Comparison of ENCODE assay signal across 15 cellular contexts in the genomic region with DNA sequence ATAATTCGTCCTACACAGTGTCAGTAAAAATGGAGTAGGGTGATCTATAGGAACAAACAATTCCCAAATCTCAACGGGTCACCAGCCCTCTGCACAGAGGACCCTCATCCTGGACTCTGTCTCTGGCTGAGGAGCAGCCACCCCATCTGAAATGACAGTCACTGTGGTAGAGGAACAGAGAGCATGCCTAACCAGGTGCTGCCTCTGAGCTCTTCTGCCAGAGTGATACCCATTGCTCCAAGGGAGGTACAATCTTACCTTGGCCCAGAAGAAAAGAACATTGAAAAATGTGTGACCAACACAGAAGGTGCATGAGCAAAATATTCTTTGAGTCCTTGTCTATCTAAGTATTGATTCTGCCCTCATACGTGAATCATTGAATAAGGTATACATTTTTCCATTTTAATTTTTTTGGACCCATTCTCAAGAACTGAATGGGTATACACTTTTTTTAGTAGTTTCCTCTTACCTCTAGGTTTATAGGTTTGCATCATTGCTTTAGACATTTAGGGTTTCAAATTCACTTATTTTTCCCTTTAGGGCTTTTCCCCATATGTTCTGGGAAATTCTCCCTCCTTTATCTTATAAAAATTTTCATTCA. TPM values are rescaled to one million over a fixed set of nuclear protein-coding genes. Genes with fewer than 3 reads are reported as not detected.
DNase-seq lines count a peak whose midpoint lies in the region; ATAC-seq lines count a peak whose summit lies in the region.
"Had no signal": no experiment of that assay in that cellular context is flagged by ENCODE, and none has a peak within 500 bp of the region (broad histone marks: within the 10 kb centered on the region; RNA-seq: fewer than 3 reads in every experiment).

No MANE protein-coding gene starts in this region.

- peak overlapping the region; percentile 62 to 66 for H3K4me3 Mint-ChIP-seq in activated T-cell treated with anti-CD3 and anti-CD28 coated beads, Interleukin-2, amount 50 U/mL, for 72 hours

- peak; percentile 67 to 72 for ATAC-seq in activated T-cell treated with anti-CD3 and anti-CD28 coated beads, Interleukin-2, amount 50 U/mL, for 72 hours (replicated peaks in 1 of 2)
- peak; percentile 60 for ATAC-seq in GM21619 (IDR thresholded peaks at IDR 0.05; ENCODE audit: unreplicated experiment)
- ATAC-seq in HG03571 (IDR thresholded peaks at IDR 0.05; ENCODE audit: unreplicated experiment): peak; percentile 51
- peak; percentile 57 for ATAC-seq in stimulated activated naive CD8-positive, alpha-beta T cell treated with anti-CD3 and anti-CD28 coated beads, Interleukin-15, Interleukin-2, amounts not matched to agents 100 U/mL and 50 U/mL, for 24 hours
- ATAC-seq: heart right ventricle had no signal

- H3K9me3 Mint-ChIP-seq in activated T-cell treated with anti-CD3 and anti-CD28 coated beads, Interleukin-2, amount 50 U/mL, for 72 hours: peaks cover 7% of the 10 kb centered on the region in 2 donors

- no peak for DNase-seq in activated T-cell treated with anti-CD3 and anti-CD28 coated beads, Interleukin-2, amount 50 U/mL, for 72 hours
- DNase-seq in activated T-cell treated with anti-CD3 and anti-CD28 coated beads, Interleukin-2, amount 50 U/mL, for 1 hour: no peak
- no peak for DNase-seq in stimulated activated naive CD8-positive, alpha-beta T cell treated with anti-CD3 and anti-CD28 coated beads, Interleukin-15, Interleukin-2, amounts not matched to agents 100 U/mL and 50 U/mL, for 24 hours
- DNase-seq in kidney tubule cell (ENCODE audit: low spot score) (no peak), NCI-H2196 treated with DMSO at 0.1 percent for 48 hours (lab: John Stamatoyannopoulos, UW; ENCODE audit: unreplicated experiment) (no peak), NCI-H345 treated with DMSO at 0.1 percent for 48 hours (lab: John Stamatoyannopoulos, UW; ENCODE audit: unreplicated experiment) (no peak)
- DNase-seq: central memory CD4-positive, alpha-beta T cell; heart right ventricle; HFFc6; NCI-H524; occipital lobe; upper lobe of left lung had no signal

- H3K4me1 Mint-ChIP-seq in activated T-cell treated with anti-CD3 and anti-CD28 coated beads, Interleukin-2, amount 50 U/mL, for 72 hours (ENCODE audit: low read depth): peaks cover 67% of the 10 kb centered on the region

- peak overlapping the region; percentile 95 for H3K27ac Mint-ChIP-seq in activated T-cell treated with anti-CD3 and anti-CD28 coated beads, Interleukin-2, amount 50 U/mL, for 72 hours
- H3K27ac Mint-ChIP-seq: HFFc6 had no signal

- peaks cover 24 to 64% of the 10 kb centered on the region in 2 donors for H3K36me3 Mint-ChIP-seq in activated T-cell treated with anti-CD3 and anti-CD28 coated beads, Interleukin-2, amount 50 U/mL, for 72 hours (ENCODE audit: insufficient read depth in 2 of 2)

- H3K27me3 Mint-ChIP-seq in activated T-cell treated with anti-CD3 and anti-CD28 coated beads, Interleukin-2, amount 50 U/mL, for 72 hours (ENCODE audit: low read depth): no peaks in the 10 kb centered on the region

RNA-seq across cellular contexts. Expression of a gene that starts 8.7 kb away (rescaled TPM):
- total RNA-seq in activated T-cell treated with anti-CD3 and anti-CD28 coated beads, Interleukin-2, amount 50 U/mL, for 72 hours: 100 to 1,000 TPM; 102 to 109 TPM
- total RNA-seq: endothelial cell of umbilical vein had no signal

RNA-seq across cellular contexts. Expression of a gene that starts 14.4 kb away (rescaled TPM):
- 100 to 1,000 TPM; 118 to 128 TPM for total RNA-seq in activated T-cell treated with anti-CD3 and anti-CD28 coated beads, Interleukin-2, amount 50 U/mL, for 72 hours
